ENCODE assay signal across 9 cellular contexts in genomic region chr5:126184474-126184873, GRCh38.
ATAC-seq and TF ChIP-seq lines count a peak whose summit lies in the region.
"Had no signal": no experiment of that assay in that cellular context is flagged by ENCODE, and none has a peak within 500 bp of the region (broad histone marks: within the 10 kb centered on the region; RNA-seq: fewer than 3 reads in every experiment).

No MANE protein-coding gene starts in this region.

- peak; percentile 73 for TF ChIP-seq EP300 in neural cell (conservative IDR thresholded peaks at IDR 0.05; ENCODE audit: poor library complexity, severe bottlenecking)

- H3K4me2 ChIP-seq in neural cell (ENCODE audit: low read length): no peak overlapping the region
- H3K4me2 ChIP-seq: A549; BLaER1; BLaER1 treated with 17β-estradiol and CSF1 and Interleukin-3, amounts not matched to agents 10 nM and 100 nM had no signal

- no peaks in the 10 kb centered on the region for H4K20me1 ChIP-seq in neural cell (ENCODE audit: insufficient read depth)
- H4K20me1 ChIP-seq: BLaER1; BLaER1 treated with 17β-estradiol and CSF1 and Interleukin-3, amounts not matched to agents 10 nM and 100 nM had no signal

- no peaks in the 10 kb centered on the region for H3K9me3 ChIP-seq in neural cell (ENCODE audit: low read length)
- H3K9me3 ChIP-seq: A549; BE2C; BLaER1; BLaER1 treated with 17β-estradiol and CSF1 and Interleukin-3, amounts not matched to agents 10 nM and 100 nM; Caco-2 had no signal

- H3K9me2 ChIP-seq in neural cell (ENCODE audit: insufficient read depth, low read length): no peaks in the 10 kb centered on the region

- H3K27ac ChIP-seq in neural cell (ENCODE audit: low read length): no peak overlapping the region
- H3K27ac ChIP-seq: A549; BLaER1; BLaER1 treated with 17β-estradiol and CSF1 and Interleukin-3, amounts not matched to agents 10 nM and 100 nM; C4-2B had no signal

- no peak overlapping the region for H3K9ac ChIP-seq in neural cell (ENCODE audit: low read length)
- H3K9ac ChIP-seq: BLaER1; BLaER1 treated with 17β-estradiol and CSF1 and Interleukin-3, amounts not matched to agents 10 nM and 100 nM had no signal

- no peaks in the 10 kb centered on the region for H3K27me3 ChIP-seq in neural cell (ENCODE audit: insufficient read depth, low read depth, low read length)
- H3K27me3 ChIP-seq: BE2C; BLaER1; BLaER1 treated with 17β-estradiol and CSF1 and Interleukin-3, amounts not matched to agents 10 nM and 100 nM had no signal

- no peak for TF ChIP-seq CTCF in neural cell (IDR thresholded peaks at IDR 0.05; ENCODE audit: poor library complexity, severe bottlenecking)

- no peaks in the 10 kb centered on the region for H3F3A ChIP-seq in neural cell (ENCODE audit: insufficient read depth, low read length, poor library complexity, severe bottlenecking)

- ATAC-seq in HG03520 (IDR thresholded peaks at IDR 0.05; ENCODE audit: unreplicated experiment): no peak
- ATAC-seq: A549; CD8-positive, alpha-beta T cell had no signal

- H3K4me3 ChIP-seq in neural cell (ENCODE audit: low read length): no peak overlapping the region
- H3K4me3 ChIP-seq: A549; BLaER1; BLaER1 treated with 17β-estradiol and CSF1 and Interleukin-3, amounts not matched to agents 10 nM and 100 nM had no signal

- peak; percentile 18 for TF ChIP-seq RAD21 in neural cell (conservative IDR thresholded peaks at IDR 0.05)

- no peak overlapping the region for H2AFZ ChIP-seq in neural cell (ENCODE audit: low read depth, low read length)

- H3K36me3 ChIP-seq in neural cell (ENCODE audit: insufficient read depth, low read length): no peaks in the 10 kb centered on the region
- H3K36me3 ChIP-seq: BE2C; BLaER1; BLaER1 treated with 17β-estradiol and CSF1 and Interleukin-3, amounts not matched to agents 10 nM and 100 nM had no signal

- H3K79me2 ChIP-seq in neural cell (replicated peaks; ENCODE audit: insufficient read depth, low read length): no peaks in the 10 kb centered on the region

TF ChIP-seq in neural cell, 6 proteins besides CTCF, POLR2A, EP300 and RAD21:
- TF ChIP-seq, protein P1, sequence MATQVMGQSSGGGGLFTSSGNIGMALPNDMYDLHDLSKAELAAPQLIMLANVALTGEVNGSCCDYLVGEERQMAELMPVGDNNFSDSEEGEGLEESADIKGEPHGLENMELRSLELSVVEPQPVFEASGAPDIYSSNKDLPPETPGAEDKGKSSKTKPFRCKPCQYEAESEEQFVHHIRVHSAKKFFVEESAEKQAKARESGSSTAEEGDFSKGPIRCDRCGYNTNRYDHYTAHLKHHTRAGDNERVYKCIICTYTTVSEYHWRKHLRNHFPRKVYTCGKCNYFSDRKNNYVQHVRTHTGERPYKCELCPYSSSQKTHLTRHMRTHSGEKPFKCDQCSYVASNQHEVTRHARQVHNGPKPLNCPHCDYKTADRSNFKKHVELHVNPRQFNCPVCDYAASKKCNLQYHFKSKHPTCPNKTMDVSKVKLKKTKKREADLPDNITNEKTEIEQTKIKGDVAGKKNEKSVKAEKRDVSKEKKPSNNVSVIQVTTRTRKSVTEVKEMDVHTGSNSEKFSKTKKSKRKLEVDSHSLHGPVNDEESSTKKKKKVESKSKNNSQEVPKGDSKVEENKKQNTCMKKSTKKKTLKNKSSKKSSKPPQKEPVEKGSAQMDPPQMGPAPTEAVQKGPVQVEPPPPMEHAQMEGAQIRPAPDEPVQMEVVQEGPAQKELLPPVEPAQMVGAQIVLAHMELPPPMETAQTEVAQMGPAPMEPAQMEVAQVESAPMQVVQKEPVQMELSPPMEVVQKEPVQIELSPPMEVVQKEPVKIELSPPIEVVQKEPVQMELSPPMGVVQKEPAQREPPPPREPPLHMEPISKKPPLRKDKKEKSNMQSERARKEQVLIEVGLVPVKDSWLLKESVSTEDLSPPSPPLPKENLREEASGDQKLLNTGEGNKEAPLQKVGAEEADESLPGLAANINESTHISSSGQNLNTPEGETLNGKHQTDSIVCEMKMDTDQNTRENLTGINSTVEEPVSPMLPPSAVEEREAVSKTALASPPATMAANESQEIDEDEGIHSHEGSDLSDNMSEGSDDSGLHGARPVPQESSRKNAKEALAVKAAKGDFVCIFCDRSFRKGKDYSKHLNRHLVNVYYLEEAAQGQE (IDR thresholded peaks at IDR 0.05; ENCODE audit: borderline replicate concordance): no peak
- TF ChIP-seq POLR2AphosphoS5 (IDR thresholded peaks at IDR 0.05) (peak; percentile 52), MXI1 (conservative IDR thresholded peaks at IDR 0.05; ENCODE audit: poor library complexity, severe bottlenecking) (no peak), SMC3 (conservative IDR thresholded peaks at IDR 0.05; ENCODE audit: poor library complexity) (no peak), EZH2 (IDR thresholded peaks at IDR 0.05; ENCODE audit: borderline replicate concordance, insufficient read depth, low read length, poor library complexity, severe bottlenecking) (no peak), TAF1 (IDR thresholded peaks at IDR 0.05; ENCODE audit: low read depth) (no peak)
TF ChIP-seq in neural cell: peak in this region for 1.
